ENCODE assay signal across 10 cellular contexts in genomic region chr9:128215491-128216404, GRCh38. TPM values are rescaled to one million over a fixed set of nuclear protein-coding genes. Genes with fewer than 3 reads are reported as not detected.
DNase-seq lines count a peak whose midpoint lies in the region; ATAC-seq, FAIRE-seq and TF ChIP-seq lines count a peak whose summit lies in the region.
"Had no signal": no experiment of that assay in that cellular context is flagged by ENCODE, and none has a peak within 500 bp of the region (broad histone marks: within the 10 kb centered on the region; RNA-seq: fewer than 3 reads in every experiment).

No MANE protein-coding gene starts in this region.

- peaks cover 4% of the 10 kb centered on the region for H3F3A ChIP-seq in smooth muscle cell (ENCODE audit: low read depth)

- H3K9me2 ChIP-seq in hepatocyte (replicated peaks; ENCODE audit: insufficient read depth): no peaks in the 10 kb centered on the region

- H3K9me3 Mint-ChIP-seq in naive thymus-derived CD8-positive, alpha-beta T cell: no peaks in the 10 kb centered on the region

- DNase-seq in GM13976 (ENCODE audit: low spot score) (peak; percentile 68), GM12878 (ENCODE audit: low read depth, low spot score) (no peak), hepatocyte (ENCODE audit: low spot score) (peak; percentile 62), smooth muscle cell (lab: John Stamatoyannopoulos, UW; ENCODE audit: unreplicated experiment) (no peak), NCI-H128 (lab: John Stamatoyannopoulos, UW; ENCODE audit: unreplicated experiment) (no peak)
- no peak for DNase-seq in naive thymus-derived CD8-positive, alpha-beta T cell
- no peak for DNase-seq in activated CD4-positive, alpha-beta T cell treated with anti-CD3 and anti-CD28 coated beads for 48 hours
- DNase-seq: NCI-H510A had no signal

- H3K4me1 ChIP-seq in GM12878 (ENCODE audit: control insufficient read depth, insufficient read depth, low read length) (peaks cover 5% of the 10 kb centered on the region; the same call in 1 of the 2 replicates), hepatocyte (ENCODE audit: insufficient read depth) (peaks cover 15% of the 10 kb centered on the region), smooth muscle cell (ENCODE audit: low read depth) (peaks cover 6% of the 10 kb centered on the region)

- TF ChIP-seq EP300 in GM12878 (IDR thresholded peaks at IDR 0.05; ENCODE audit: borderline replicate concordance in 1 of 2, control insufficient read depth in 1 of 2, low read depth in 2 of 2, low read length in 2 of 2): no peak

- H3K4me2 ChIP-seq in GM12878 (ENCODE audit: control insufficient read depth, insufficient read depth) (no peak overlapping the region), hepatocyte (no peak overlapping the region), smooth muscle cell (peak overlapping the region; percentile 3)

- no peak overlapping the region for H3K9ac ChIP-seq in GM12878 (ENCODE audit: control insufficient read depth, insufficient read depth, low read length)
- no peak overlapping the region for H3K9ac ChIP-seq in smooth muscle cell (ENCODE audit: low read depth)

- POLR2A ChIA-PET in GM12878 (lab: Charles Lee): interaction anchor here (0.6 to 1.4 kb wide), 3 partner anchors 46 to 656 kb away, joined by 3 to 5 read pairs (median 4); partner anchors contain the start of genes GOLGA2 and SWI5
- POLR2A ChIA-PET in naive thymus-derived CD8-positive, alpha-beta T cell (lab: Charles Lee): no interaction called here

- H3K36me3 ChIP-seq in GM12878 (ENCODE audit: control insufficient read depth in 2 of 2, insufficient read depth in 2 of 2, low read length in 1 of 2): no peaks in the 10 kb centered on the region
- H3K36me3 ChIP-seq in hepatocyte (replicated peaks; ENCODE audit: insufficient read depth, low read depth): no peaks in the 10 kb centered on the region
- no peaks in the 10 kb centered on the region for H3K36me3 ChIP-seq in smooth muscle cell (ENCODE audit: low read depth)

- no peak overlapping the region for H3K4me3 ChIP-seq in GM12878
- no peak overlapping the region for H3K4me3 ChIP-seq in hepatocyte
- H3K4me3 ChIP-seq in smooth muscle cell: no peak overlapping the region

- H2AFZ ChIP-seq in GM12878 (ENCODE audit: control insufficient read depth, low read depth, low read length): no peak overlapping the region
- no peak overlapping the region for H2AFZ ChIP-seq in hepatocyte
- no peak overlapping the region for H2AFZ ChIP-seq in smooth muscle cell (ENCODE audit: low read depth)

- TF ChIP-seq CTCF in GM13976 (IDR thresholded peaks at IDR 0.05; ENCODE audit: borderline replicate concordance, control extremely low read depth, extremely low read depth, insufficient read depth, missing control alignments) (no peak), GM12878 (IDR thresholded peaks at IDR 0.05 in 2 of 3, conservative IDR thresholded peaks at IDR 0.05 in 1 of 3; ENCODE audit: control insufficient read depth in 2 of 3, extremely low read depth in 1 of 3, insufficient read depth in 1 of 3, low read depth in 3 of 3, low read length in 3 of 3) (no peak), hepatocyte (IDR thresholded peaks at IDR 0.05; ENCODE audit: poor library complexity) (no peak), smooth muscle cell (IDR thresholded peaks at IDR 0.05; ENCODE audit: borderline replicate concordance, insufficient read depth, poor library complexity, severe bottlenecking) (no peak)

- intact Hi-C loops in GM12878 (cut with micrococcal nuclease; ENCODE audit: unreplicated experiment): no loop called here

- H3K27me3 ChIP-seq in GM12878 (replicated peaks in 1 of 2; ENCODE audit: control insufficient read depth in 2 of 2, insufficient read depth in 2 of 2, low read length in 1 of 2) (peaks cover 0 to 2% of the 10 kb centered on the region in 2 experiments; a peak in 2 of 4 replicates), hepatocyte (no peaks in the 10 kb centered on the region), smooth muscle cell (ENCODE audit: low read depth) (no peaks in the 10 kb centered on the region)

- peak; percentile 14; the same call in 1 of the 3 replicates for ATAC-seq in GM12878
- no peak for ATAC-seq in naive thymus-derived CD8-positive, alpha-beta T cell
- no peak for ATAC-seq in HG02981 (IDR thresholded peaks at IDR 0.05; ENCODE audit: unreplicated experiment)

- no peaks in the 10 kb centered on the region for H3K9me3 ChIP-seq in GM12878 (replicated peaks; ENCODE audit: control insufficient read depth, insufficient read depth, low read length)
- no peaks in the 10 kb centered on the region for H3K9me3 ChIP-seq in hepatocyte (ENCODE audit: low read depth)
- H3K9me3 ChIP-seq in smooth muscle cell (replicated peaks; ENCODE audit: low read depth): no peaks in the 10 kb centered on the region

- no peak overlapping the region for H3K27ac Mint-ChIP-seq in naive thymus-derived CD8-positive, alpha-beta T cell

- peaks cover 10 to 16% (median 14%) of the 10 kb centered on the region in 4 donors for H3K4me1 Mint-ChIP-seq in naive thymus-derived CD8-positive, alpha-beta T cell

- BruUV-seq in GM12878 (replicated peaks; lab: Mats Ljungman, UMichigan): no TSS peak

- FAIRE-seq in GM12878 (lab: Jason Lieb, UNC): no peak

- WGBS in GM12878 (ENCODE audit: insufficient coverage, insufficient replicate concordance, low lambda C conversion rate, missing lambda C conversion rate): 43% methylated on average over 8 of the region's 10 CpGs
- 61% methylated on average over 10 of the region's 10 CpGs for WGBS in hepatocyte (ENCODE audit: low lambda C conversion rate, missing lambda C conversion rate)
- 53% methylated on average over 9 of the region's 10 CpGs for WGBS in smooth muscle cell (ENCODE audit: low lambda C conversion rate)

- CTCF ChIA-PET in GM12878 (lab: Yijun Ruan, JAX): no interaction called here

- H3K27ac ChIP-seq in GM12878 (ENCODE audit: control insufficient read depth, insufficient read depth) (no peak overlapping the region), hepatocyte (peak overlapping the region; percentile 70), smooth muscle cell (ENCODE audit: low read depth) (peak overlapping the region; percentile 59)
- H3K27ac ChIP-seq: VCaP had no signal

- no peak for TF ChIP-seq POLR2A in GM12878 (IDR thresholded peaks at IDR 0.05; ENCODE audit: low read depth, low read length)

- in situ Hi-C loops in GM13976 (cut with MboI; ENCODE audit: low sequenced_read_pairs, unreplicated experiment) (no loop called here), GM12878 (cut with MboI) (no loop called here)

- peaks cover 0 to 12% (median 3%) of the 10 kb centered on the region in 5 donors for H3K27me3 Mint-ChIP-seq in naive thymus-derived CD8-positive, alpha-beta T cell

- H4K20me1 ChIP-seq in GM12878 (ENCODE audit: control insufficient read depth, insufficient read depth) (no peaks in the 10 kb centered on the region), hepatocyte (ENCODE audit: insufficient read depth, poor library complexity, severe bottlenecking) (no peaks in the 10 kb centered on the region), smooth muscle cell (ENCODE audit: low read depth) (peaks cover 12% of the 10 kb centered on the region)

- SMC1A ChIA-PET in GM12878 (lab: Charles Lee; ENCODE audit: uncharacterized antibody, unreplicated experiment): interaction anchor here (0.6 kb wide), 1 partner anchor 138 kb away, joined by 3 read pairs; no protein-coding TSS in a partner anchor

- no peaks in the 10 kb centered on the region for H3K36me3 Mint-ChIP-seq in naive thymus-derived CD8-positive, alpha-beta T cell

- TF ChIP-seq RAD21 in GM12878 (IDR thresholded peaks at IDR 0.05; ENCODE audit: insufficient read depth, low read depth, low read length): no peak

- H3K79me2 ChIP-seq in GM12878 (ENCODE audit: control insufficient read depth, insufficient read depth, low read length) (no peaks in the 10 kb centered on the region), hepatocyte (no peaks in the 10 kb centered on the region), smooth muscle cell (ENCODE audit: low read depth) (no peaks in the 10 kb centered on the region)

- RAD21 ChIA-PET in GM12878 (lab: Charles Lee; ENCODE audit: unreplicated experiment): interaction anchor here (0.6 to 1.4 kb wide), 2 partner anchors 76 to 126 kb away, joined by 4 read pairs; no protein-coding TSS in a partner anchor

- H3K4me3 Mint-ChIP-seq in naive thymus-derived CD8-positive, alpha-beta T cell: no peak overlapping the region

RNA-seq across cellular contexts. Expression of gene DNM1, which starts 12.6 kb away (rescaled TPM):
- 22.4 and 23.7 TPM in 2 replicates for total RNA-seq in GM12878 (2013; cell fraction: nucleolus; rRNA removed)
- total RNA-seq in GM12878 (2014; rRNA removed): 0.06 TPM in 1 of 2 replicates, not detected in the other
- total RNA-seq in GM12878 (2014; rRNA removed; fragmentation: Illumina TruSeq; extraction: Trizol): not detected in 2 replicates
- total RNA-seq in GM12878 (2021): 0.21 and 0.67 TPM in 2 replicates
- polyA plus RNA-seq in GM12878 (2011; ENCODE audit: low read depth): not detected
- 0.06 and 0.19 TPM in 2 replicates for polyA plus RNA-seq in GM12878 (2011; rRNA removed)
- 0.04 and 0.10 TPM in 2 replicates for polyA plus RNA-seq in GM12878 (2011; cell fraction: cytosol; rRNA removed)
- 0.80 and 1.3 TPM in 2 replicates for polyA plus RNA-seq in GM12878 (2011; cell fraction: nucleus; rRNA removed)
- polyA plus RNA-seq in GM12878 (2012): 0.52 and 0.89 TPM in 2 replicates
- polyA plus RNA-seq in GM12878 (2014; fragmentation: Illumina TruSeq; extraction: Trizol): 0.07 TPM in 1 of 2 replicates, not detected in the other
- not detected for polyA plus RNA-seq in GM12878 (2014; fragmentation: Nextera tagmentation; extraction: Ambion mirVana)
- polyA plus RNA-seq in GM12878 (2014; rRNA removed): 0.18 and 0.29 TPM in 2 replicates
- polyA plus RNA-seq in GM12878 (2016; fragmentation: Nextera tagmentation; extraction: Ambion mirVana): under 1 TPM; 0.09 to 0.28 TPM
- polyA minus RNA-seq in GM12878 (2011; rRNA and poly(A)+ RNA removed): 0.62 and 1.2 TPM in 2 replicates
- polyA minus RNA-seq in GM12878 (2011; cell fraction: cytosol; rRNA and poly(A)+ RNA removed): not detected in 2 replicates
- 0.48 and 1.6 TPM in 2 replicates for polyA minus RNA-seq in GM12878 (2011; cell fraction: nucleus; rRNA and poly(A)+ RNA removed)
- 13.4 and 14.4 TPM in 2 replicates for total RNA-seq in hepatocyte
- 37.2 and 40.6 TPM in 2 replicates for polyA plus RNA-seq in hepatocyte
- total RNA-seq in smooth muscle cell: 25.3 and 29.7 TPM in 2 replicates
- polyA plus RNA-seq in smooth muscle cell: 48.9 and 50.7 TPM in 2 replicates
- 1 to 10 TPM; 1.1 to 1.5 TPM for total RNA-seq in naive thymus-derived CD8-positive, alpha-beta T cell
- polyA plus RNA-seq in naive thymus-derived CD8-positive, alpha-beta T cell: under 1 TPM in 2 of 3 donors, not detected in 1; 0.08 to 0.28 TPM

RNA-seq across cellular contexts. Expression of gene CIZ1, which starts 24.4 kb away (rescaled TPM):
- 64.3 and 68.7 TPM in 2 replicates for total RNA-seq in GM12878 (2013; cell fraction: nucleolus; rRNA removed)
- 24.1 and 27.6 TPM in 2 replicates for total RNA-seq in GM12878 (2014; rRNA removed)
- total RNA-seq in GM12878 (2014; rRNA removed; fragmentation: Illumina TruSeq; extraction: Trizol): 13.9 and 16.3 TPM in 2 replicates
- 90.3 and 91.6 TPM in 2 replicates for total RNA-seq in GM12878 (2021)
- polyA plus RNA-seq in GM12878 (2011; ENCODE audit: low read depth): 33.9 TPM
- 15.8 and 30.3 TPM in 2 replicates for polyA plus RNA-seq in GM12878 (2011; rRNA removed)
- 33.4 and 34.8 TPM in 2 replicates for polyA plus RNA-seq in GM12878 (2011; cell fraction: cytosol; rRNA removed)
- 88.1 and 100 TPM in 2 replicates for polyA plus RNA-seq in GM12878 (2011; cell fraction: nucleus; rRNA removed)
- 59.8 and 65.6 TPM in 2 replicates for polyA plus RNA-seq in GM12878 (2012)
- 43.0 and 58.7 TPM in 2 replicates for polyA plus RNA-seq in GM12878 (2014; fragmentation: Illumina TruSeq; extraction: Trizol)
- polyA plus RNA-seq in GM12878 (2014; fragmentation: Nextera tagmentation; extraction: Ambion mirVana): 1 to 10 TPM; 1.8 to 5.0 TPM
- polyA plus RNA-seq in GM12878 (2014; rRNA removed): 40.6 and 49.2 TPM in 2 replicates
- polyA plus RNA-seq in GM12878 (2016; fragmentation: Nextera tagmentation; extraction: Ambion mirVana): 10 to 100 TPM; 57.9 to 62.3 TPM
- 17.7 and 33.5 TPM in 2 replicates for polyA minus RNA-seq in GM12878 (2011; rRNA and poly(A)+ RNA removed)
- polyA minus RNA-seq in GM12878 (2011; cell fraction: cytosol; rRNA and poly(A)+ RNA removed): 18.4 and 22.6 TPM in 2 replicates
- 10.5 and 18.7 TPM in 2 replicates for polyA minus RNA-seq in GM12878 (2011; cell fraction: nucleus; rRNA and poly(A)+ RNA removed)
- 31.0 and 31.1 TPM in 2 replicates for total RNA-seq in hepatocyte
- polyA plus RNA-seq in hepatocyte: 85.6 and 91.0 TPM in 2 replicates
- total RNA-seq in smooth muscle cell: 23.5 and 24.2 TPM in 2 replicates
- polyA plus RNA-seq in smooth muscle cell: 81.1 and 84.0 TPM in 2 replicates
- 100 to 1,000 TPM; 134 to 141 TPM for total RNA-seq in naive thymus-derived CD8-positive, alpha-beta T cell
- polyA plus RNA-seq in naive thymus-derived CD8-positive, alpha-beta T cell: 10 to 100 TPM in 2 of 3 donors, 1 to 10 TPM in 1; 7.4 to 39.2 (median 13.2) TPM

RNA-seq across cellular contexts. Expression of gene BBLN, which starts 55.7 kb away (rescaled TPM):
- total RNA-seq in GM12878 (2013; cell fraction: nucleolus; rRNA removed): 10.9 and 11.9 TPM in 2 replicates
- total RNA-seq in GM12878 (2014; rRNA removed) (184 and 194 TPM in 2 replicates), GM12878 (2014; rRNA removed; fragmentation: Illumina TruSeq; extraction: Trizol) (24.1 and 32.2 TPM in 2 replicates), GM12878 (2021) (96.5 and 102 TPM in 2 replicates), hepatocyte (88.1 and 102 TPM in 2 replicates), smooth muscle cell (209 and 229 TPM in 2 replicates)
- polyA plus RNA-seq in GM12878 (2011; ENCODE audit: low read depth): 23.4 TPM
- polyA plus RNA-seq in GM12878 (2011; rRNA removed) (13.2 and 36.5 TPM in 2 replicates), GM12878 (2014; fragmentation: Illumina TruSeq; extraction: Trizol) (2.9 and 11.3 TPM in 2 replicates), GM12878 (2014; fragmentation: Nextera tagmentation; extraction: Ambion mirVana) (10 to 100 TPM in 1 of 2 experiments, 1 to 10 TPM in 1; 3.8 to 13.5 TPM), GM12878 (2014; rRNA removed) (155 and 163 TPM in 2 replicates), GM12878 (2016; fragmentation: Nextera tagmentation; extraction: Ambion mirVana) (100 to 1,000 TPM in 1 of 2 experiments, 10 to 100 TPM in 1; 95.9 to 115 TPM), hepatocyte (86.6 and 92.6 TPM in 2 replicates), smooth muscle cell (119 and 133 TPM in 2 replicates)
- 104 and 158 TPM in 2 replicates for polyA plus RNA-seq in GM12878 (2011; cell fraction: cytosol; rRNA removed)
- 60.6 and 65.1 TPM in 2 replicates for polyA plus RNA-seq in GM12878 (2011; cell fraction: nucleus; rRNA removed)
- polyA plus RNA-seq in GM12878 (2012): 89.0 and 104 TPM in 2 replicates
- polyA minus RNA-seq in GM12878 (2011; rRNA and poly(A)+ RNA removed): 5.5 and 32.3 TPM in 2 replicates
- 34.6 and 49.3 TPM in 2 replicates for polyA minus RNA-seq in GM12878 (2011; cell fraction: cytosol; rRNA and poly(A)+ RNA removed)
- polyA minus RNA-seq in GM12878 (2011; cell fraction: nucleus; rRNA and poly(A)+ RNA removed): 11.5 and 15.9 TPM in 2 replicates
- total RNA-seq in naive thymus-derived CD8-positive, alpha-beta T cell: 10 to 100 TPM; 47.7 to 48.2 TPM
- 100 to 1,000 TPM; 116 to 122 (median 121) TPM for polyA plus RNA-seq in naive thymus-derived CD8-positive, alpha-beta T cell

Comparison
In these comparisons a context has a peak if more than half of its experiments do, and no peak if none do; other contexts are left out.
1. DNase-seq: peak in GM13976 (single experiment) and hepatocyte (single experiment); none in GM12878 (single experiment), smooth muscle cell (single experiment), naive thymus-derived CD8-positive, alpha-beta T cell (0 of 10), NCI-H128 (single experiment) and activated CD4-positive, alpha-beta T cell treated with anti-CD3 and anti-CD28 coated beads for 48 hours (single experiment).